In the genomic region with DNA sequence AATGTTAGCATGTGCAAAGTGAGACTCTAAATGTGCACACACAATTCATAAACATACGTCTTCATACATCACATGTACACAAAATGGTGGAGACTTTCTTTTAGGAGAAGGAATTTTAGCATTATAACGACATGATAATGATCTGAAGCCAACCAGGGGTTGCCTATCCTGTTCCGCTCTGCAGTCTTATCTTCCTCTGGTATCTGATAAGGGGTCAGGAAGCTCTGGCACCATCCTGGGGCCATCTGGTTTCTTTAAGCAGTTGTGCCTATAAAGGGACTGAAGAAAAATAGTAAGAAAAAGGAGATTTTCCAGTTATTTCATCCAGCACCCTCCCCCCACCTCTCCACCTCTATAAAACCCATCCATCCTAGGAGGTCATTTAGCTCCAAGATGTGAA, we compare ENCODE assay signal across 16 cellular contexts.
"Had no signal": no experiment of that assay in that cellular context is flagged by ENCODE, and none has a peak within 500 bp of the region (broad histone marks: within the 10 kb centered on the region; RNA-seq: fewer than 3 reads in every experiment).

No MANE protein-coding gene starts in this region.

- H3K4me3 ChIP-seq: coronary artery, gastroesophageal sphincter, mucosa of descending colon, psoas muscle had no signal

- ATAC-seq: activated CD4-positive, alpha-beta T cell treated with anti-CD3 and anti-CD28 coated beads for 36 hours; activated CD8-positive, alpha-beta T cell treated with anti-CD3 and anti-CD28 coated beads, Interleukin-2, amount 10 ng/mL, durations not matched to agents 7 days and 5 days; activated T-helper 17 cell treated with anti-CD3 and anti-CD28 coated beads, Interleukin-2, amount 50 U/mL, for 72 hours; mucosa of descending colon; naive thymus-derived CD8-positive, alpha-beta T cell had no signal

- H3K9me3 ChIP-seq: gastroesophageal sphincter, mucosa of descending colon, psoas muscle had no signal

- H3K27me3 ChIP-seq: gastroesophageal sphincter had no signal

- DNase-seq: activated CD4-positive, alpha-beta T cell treated with anti-CD3 and anti-CD28 coated beads for 36 hours; activated CD8-positive, alpha-beta T cell treated with anti-CD3 and anti-CD28 coated beads, Interleukin-2, amount 10 ng/mL, durations not matched to agents 7 days and 5 days; activated naive CD4-positive, alpha-beta T cell treated with anti-CD3 and anti-CD28 coated beads for 36 hours; caudate nucleus; effector CD4-positive, alpha-beta T cell; kidney glomerular epithelial cell; mucosa of descending colon; naive thymus-derived CD8-positive, alpha-beta T cell; nucleus accumbens; psoas muscle; stimulated activated CD4-positive, alpha-beta T cell treated with anti-CD3 and anti-CD28 coated beads, Interleukin-4, amount 100 ng/mL, for 24 hours; T-helper 1 cell; WERI-Rb-1 had no signal

- H3K27ac ChIP-seq: psoas muscle, WERI-Rb-1 had no signal
